Comparison of ENCODE assay signal across 10 cellular contexts in the genomic region with DNA sequence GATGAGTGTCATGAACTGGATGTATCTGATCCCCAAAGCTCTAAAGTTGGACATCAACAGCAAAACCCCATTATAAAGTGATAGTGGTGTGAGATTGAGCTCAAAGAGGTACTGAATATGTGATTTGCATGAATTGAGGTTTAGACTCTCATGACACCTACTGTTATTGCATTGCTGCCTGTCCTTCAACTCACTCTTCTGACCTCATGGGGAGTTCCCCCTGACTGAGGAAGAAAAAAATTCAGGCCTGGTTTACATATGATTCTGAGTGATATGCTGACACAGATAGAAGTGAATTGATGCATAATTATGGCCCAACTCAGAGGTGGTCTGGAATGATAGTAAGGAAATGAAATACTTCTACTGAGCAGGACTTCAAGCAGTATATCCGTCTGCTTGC.
DNase-seq lines count a peak whose midpoint lies in the region; ATAC-seq and TF ChIP-seq lines count a peak whose summit lies in the region.
"Had no signal": no experiment of that assay in that cellular context is flagged by ENCODE, and none has a peak within 500 bp of the region (broad histone marks: within the 10 kb centered on the region; RNA-seq: fewer than 3 reads in every experiment).

No MANE protein-coding gene starts in this region.

- H3K27ac ChIP-seq in heart left ventricle = no peak overlapping the region
- H3K27ac ChIP-seq: BLaER1 had no signal

- TF ChIP-seq POLR2A in heart left ventricle (IDR thresholded peaks at IDR 0.05) = no peak

- no peak overlapping the region for H3K4me3 ChIP-seq in heart left ventricle
- H3K4me3 ChIP-seq: BLaER1 had no signal

- intact Hi-C loops in heart left ventricle (cut with DNase I) = no loop called here

- POLR2A ChIA-PET in HEK293T (lab: Yijun Ruan, JAX) = no interaction called here

- peak; percentile 4 for DNase-seq in stimulated activated CD4-positive, alpha-beta T cell treated with anti-CD3 and anti-CD28 coated beads, Interleukin-15, amount 100 ng/mL, for 24 hours
- DNase-seq in stimulated activated CD4-positive, alpha-beta T cell treated with anti-CD3 and anti-CD28 coated beads, Interleukin-2, amount 100 ng/mL, for 48 hours = no peak
- DNase-seq in NCI-H226 (peak; percentile 49), heart left ventricle (no peak), HEK293T (ENCODE audit: extremely low spot score) (no peak), SHP77 treated with DMSO at 0.1 percent for 48 hours (lab: John Stamatoyannopoulos, UW) (no peak), NCI-H2171 treated with DMSO at 0.1 percent for 48 hours (lab: John Stamatoyannopoulos, UW) (no peak)
- DNase-seq: activated T-cell treated with anti-CD3 and anti-CD28 coated beads, Interleukin-2, amount 50 U/mL, for 24 hours had no signal

- peak; percentile 99 for ATAC-seq in HG02678 (IDR thresholded peaks at IDR 0.05; ENCODE audit: unreplicated experiment)
- no peak for ATAC-seq in heart left ventricle

- H3K36me3 ChIP-seq in heart left ventricle = no peaks in the 10 kb centered on the region
- H3K36me3 ChIP-seq: BLaER1 had no signal

- no peak for TF ChIP-seq CTCF in heart left ventricle (IDR thresholded peaks at IDR 0.05)

- H3K9me3 ChIP-seq in heart left ventricle = peaks cover 0 to 4% (median 0%) of the 10 kb centered on the region in 12 donors

- CTCF ChIA-PET in HEK293T (lab: Yijun Ruan, JAX) = no interaction called here

- no peaks in the 10 kb centered on the region for H3K27me3 ChIP-seq in heart left ventricle
- H3K27me3 ChIP-seq: BLaER1 had no signal

- H3K4me1 ChIP-seq in heart left ventricle = peaks cover 0 to 11% (median 0%) of the 10 kb centered on the region in 12 donors
- H3K4me1 ChIP-seq: BLaER1 had no signal

- WGBS in heart left ventricle, 4 donors = 43 to 95% (median 52%) methylated on average over 1 of the region's 1 CpG

TF ChIP-seq in HEK293T, 16 proteins besides CTCF, POLR2A, EP300 and RAD21:
- TF ChIP-seq FOXA1 (IDR thresholded peaks at IDR 0.05) (no peak), NFRKB (IDR thresholded peaks at IDR 0.05) (no peak), TARDBP (IDR thresholded peaks at IDR 0.05) (no peak), BHLHE40 (IDR thresholded peaks at IDR 0.05; ENCODE audit: borderline replicate concordance) (no peak)

Comparison
In these comparisons a context has a peak if more than half of its experiments do, and no peak if none do; other contexts are left out.
1. DNase-seq: peak in stimulated activated CD4-positive, alpha-beta T cell treated with anti-CD3 and anti-CD28 coated beads, Interleukin-15, amount 100 ng/mL, for 24 hours (single experiment) and NCI-H226 (single experiment); none in stimulated activated CD4-positive, alpha-beta T cell treated with anti-CD3 and anti-CD28 coated beads, Interleukin-2, amount 100 ng/mL, for 48 hours (0 of 2), heart left ventricle (0 of 5), HEK293T (single experiment), SHP77 treated with DMSO at 0.1 percent for 48 hours (single experiment) and NCI-H2171 treated with DMSO at 0.1 percent for 48 hours (single experiment).